Comparison of ENCODE assay signal across 18 cellular contexts in genomic region chr5:132108495-132108894, GRCh38. TPM values are rescaled to one million over a fixed set of nuclear protein-coding genes. Genes with fewer than 3 reads are reported as not detected.
"Had no signal": no experiment of that assay in that cellular context is flagged by ENCODE, and none has a peak within 500 bp of the region (broad histone marks: within the 10 kb centered on the region; RNA-seq: fewer than 3 reads in every experiment).

No MANE protein-coding gene starts in this region.

RNA-seq across cellular contexts. Expression of gene CSF2, which starts 34.9 kb away (rescaled TPM):
- total RNA-seq: left ventricle myocardium inferior, lower leg skin, mesothelial cell of epicardium, occipital lobe, osteocyte, posterior vena cava, psoas muscle, sigmoid colon, skeletal muscle tissue, smooth muscle cell, subcutaneous adipose tissue, suprapubic skin, thoracic aorta had no signal
- polyA plus RNA-seq: smooth muscle cell had no signal

RNA-seq across cellular contexts. Expression of gene IL3, which starts 48.0 kb away (rescaled TPM):
- total RNA-seq: kidney epithelial cell, left ventricle myocardium inferior, lower leg skin, lung, mesothelial cell of epicardium, mononuclear cell, natural killer cell, occipital lobe, osteocyte, posterior vena cava, psoas muscle, sigmoid colon, skeletal muscle tissue, smooth muscle cell, subcutaneous adipose tissue, suprapubic skin, thoracic aorta, upper lobe of right lung had no signal
- polyA plus RNA-seq: lung, psoas muscle, sigmoid colon, smooth muscle cell had no signal
